Comparison of ENCODE assay signal across 26 cellular contexts in the genomic region with DNA sequence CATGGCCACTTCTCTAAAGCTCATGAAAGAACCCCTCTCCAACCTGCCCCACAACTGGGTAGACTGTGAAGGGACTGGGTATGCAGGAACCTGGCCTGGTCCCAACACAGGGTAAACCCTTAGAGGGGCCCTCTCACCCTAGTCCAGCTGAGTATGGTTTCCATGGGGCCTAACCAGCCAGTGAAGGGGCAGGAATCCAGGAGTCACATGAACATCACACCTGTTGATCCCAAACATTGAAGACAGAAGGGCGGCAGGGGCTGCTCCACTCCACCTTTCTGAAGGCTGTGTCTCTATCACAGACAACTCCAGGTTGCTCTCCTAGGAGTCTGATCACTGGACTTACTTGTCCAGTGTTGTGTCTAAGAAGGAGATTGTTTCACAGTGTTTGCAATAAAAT. TPM values are rescaled to one million over a fixed set of nuclear protein-coding genes. Genes with fewer than 3 reads are reported as not detected.
"Had no signal": no experiment of that assay in that cellular context is flagged by ENCODE, and none has a peak within 500 bp of the region (broad histone marks: within the 10 kb centered on the region; RNA-seq: fewer than 3 reads in every experiment).

No MANE protein-coding gene starts in this region.

- H3K27me3 Mint-ChIP-seq: activated naive CD8-positive, alpha-beta T cell treated with anti-CD3 and anti-CD28 coated beads, Interleukin-2, amount 10 ng/mL, durations not matched to agents 7 days and 5 days had no signal

- H3K9me3 Mint-ChIP-seq: activated CD4-positive, alpha-beta memory T cell treated with anti-CD3 and anti-CD28 coated beads for 36 hours; activated CD4-positive, alpha-beta T cell treated with anti-CD3 and anti-CD28 coated beads, Interleukin-2, amount 10 ng/mL, durations not matched to agents 7 days and 5 days; activated naive CD8-positive, alpha-beta T cell treated with anti-CD3 and anti-CD28 coated beads, Interleukin-2, amount 10 ng/mL, durations not matched to agents 7 days and 5 days; activated T-cell treated with anti-CD3 and anti-CD28 coated beads, Interleukin-2, amount 50 U/mL, for 4 hours; activated T-helper 17 cell treated with anti-CD3 and anti-CD28 coated beads, Interleukin-2, amount 50 U/mL, for 72 hours; T-cell had no signal

- DNase-seq: activated CD4-positive, alpha-beta memory T cell treated with anti-CD3 and anti-CD28 coated beads for 36 hours; activated CD4-positive, alpha-beta T cell treated with anti-CD3 and anti-CD28 coated beads, Interleukin-2, amount 10 ng/mL, durations not matched to agents 7 days and 5 days; activated CD4-positive, CD25-positive, alpha-beta regulatory T cell; activated CD8-positive, alpha-beta memory T cell treated with anti-CD3 and anti-CD28 coated beads for 24 hours; activated naive CD4-positive, alpha-beta T cell treated with anti-CD3 and anti-CD28 coated beads, Interleukin-2, amount 50 U/mL, for 16 hours; activated naive CD8-positive, alpha-beta T cell treated with anti-CD3 and anti-CD28 coated beads, Interleukin-2, amount 10 ng/mL, durations not matched to agents 7 days and 5 days; activated T-cell treated with anti-CD3 and anti-CD28 coated beads, Interleukin-2, amount 50 U/mL, for 4 hours; adrenal gland; anterior cingulate cortex; caudate nucleus; Karpas-422; MM.1S; NCI-H1436 treated with DMSO at 0.1 percent for 48 hours; NCI-H1930; NCI-H2171; NCI-H2227 treated with DMSO at 0.1 percent for 48 hours; NCI-H446 treated with DMSO at 0.1 percent for 48 hours; NCI-H524 treated with DMSO at 0.1 percent for 48 hours; NCI-H774; PC-3; SIG-M5; T-cell; T-helper 2 cell; T1000 had no signal

- H3K4me1 ChIP-seq: adrenal gland had no signal

- H3K4me1 Mint-ChIP-seq: activated CD4-positive, alpha-beta T cell treated with anti-CD3 and anti-CD28 coated beads, Interleukin-2, amount 10 ng/mL, durations not matched to agents 7 days and 5 days; activated naive CD8-positive, alpha-beta T cell treated with anti-CD3 and anti-CD28 coated beads, Interleukin-2, amount 10 ng/mL, durations not matched to agents 7 days and 5 days; activated T-helper 17 cell treated with anti-CD3 and anti-CD28 coated beads, Interleukin-2, amount 50 U/mL, for 72 hours; T-cell had no signal

- H3K27ac ChIP-seq: adrenal gland had no signal

- H3K36me3 Mint-ChIP-seq: activated CD4-positive, alpha-beta memory T cell treated with anti-CD3 and anti-CD28 coated beads for 36 hours; activated naive CD8-positive, alpha-beta T cell treated with anti-CD3 and anti-CD28 coated beads, Interleukin-2, amount 10 ng/mL, durations not matched to agents 7 days and 5 days; T-cell had no signal

- H3K27ac Mint-ChIP-seq: activated CD4-positive, alpha-beta memory T cell treated with anti-CD3 and anti-CD28 coated beads for 36 hours; activated CD4-positive, alpha-beta T cell treated with anti-CD3 and anti-CD28 coated beads, Interleukin-2, amount 10 ng/mL, durations not matched to agents 7 days and 5 days; activated naive CD8-positive, alpha-beta T cell treated with anti-CD3 and anti-CD28 coated beads, Interleukin-2, amount 10 ng/mL, durations not matched to agents 7 days and 5 days; activated T-helper 17 cell treated with anti-CD3 and anti-CD28 coated beads, Interleukin-2, amount 50 U/mL, for 72 hours; T-cell had no signal

- H3K36me3 ChIP-seq: adrenal gland had no signal

- H3K4me3 Mint-ChIP-seq: activated CD4-positive, alpha-beta memory T cell treated with anti-CD3 and anti-CD28 coated beads for 36 hours; activated CD4-positive, alpha-beta T cell treated with anti-CD3 and anti-CD28 coated beads, Interleukin-2, amount 10 ng/mL, durations not matched to agents 7 days and 5 days; activated naive CD8-positive, alpha-beta T cell treated with anti-CD3 and anti-CD28 coated beads, Interleukin-2, amount 10 ng/mL, durations not matched to agents 7 days and 5 days; activated T-cell treated with anti-CD3 and anti-CD28 coated beads, Interleukin-2, amount 50 U/mL, for 4 hours; activated T-helper 17 cell treated with anti-CD3 and anti-CD28 coated beads, Interleukin-2, amount 50 U/mL, for 72 hours; T-cell had no signal

- H3K4me3 ChIP-seq: adrenal gland, K562 had no signal

- H3K27me3 ChIP-seq: adrenal gland had no signal

- H3K9me3 ChIP-seq: adrenal gland had no signal

- ATAC-seq: activated T-cell treated with anti-CD3 and anti-CD28 coated beads, Interleukin-2, amount 50 U/mL, for 4 hours; activated T-helper 17 cell treated with anti-CD3 and anti-CD28 coated beads, Interleukin-2, amount 50 U/mL, for 72 hours; K562; PC-3; T-cell had no signal

RNA-seq across cellular contexts. Expression of a gene that starts 30.8 kb away (rescaled TPM):
- total RNA-seq: activated CD4-positive, alpha-beta memory T cell treated with anti-CD3 and anti-CD28 coated beads for 36 hours; activated CD4-positive, alpha-beta T cell treated with anti-CD3 and anti-CD28 coated beads, Interleukin-2, amount 10 ng/mL, durations not matched to agents 7 days and 5 days; activated naive CD8-positive, alpha-beta T cell treated with anti-CD3 and anti-CD28 coated beads, Interleukin-2, amount 10 ng/mL, durations not matched to agents 7 days and 5 days; activated T-cell treated with anti-CD3 and anti-CD28 coated beads, Interleukin-2, amount 50 U/mL, for 4 hours; activated T-helper 17 cell treated with anti-CD3 and anti-CD28 coated beads, Interleukin-2, amount 50 U/mL, for 72 hours; PC-3 had no signal
